Comparison of ENCODE assay signal across 1 cellular context in the genomic region with DNA sequence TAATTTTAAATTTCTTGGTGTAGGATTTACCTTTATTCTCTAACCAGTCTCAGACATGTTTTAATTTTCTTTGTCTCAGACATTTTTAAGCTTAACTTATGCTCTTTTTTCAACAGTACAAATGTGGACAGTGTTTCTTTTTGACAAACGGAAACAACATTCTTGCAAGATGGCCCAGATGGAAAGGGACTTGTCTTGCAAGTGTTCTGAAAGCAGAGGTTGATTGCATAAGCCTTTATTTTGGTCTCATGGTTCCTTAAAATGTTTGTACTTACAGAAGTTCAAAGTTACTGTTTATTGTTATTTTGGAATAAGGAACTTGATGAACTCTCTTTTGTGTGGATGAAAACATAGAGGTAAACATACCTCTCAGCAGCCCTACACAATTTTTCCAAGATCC.
A peak's percentile ranks its signal among the peaks of the same experiment; 100 is the strongest.
TF ChIP-seq lines count a peak whose summit lies in the region.

No MANE protein-coding gene starts in this region.

TF ChIP-seq in K562, 482 proteins besides CTCF, POLR2A, EP300 and RAD21 (continued from another document):
- TF ChIP-seq, protein P1, sequence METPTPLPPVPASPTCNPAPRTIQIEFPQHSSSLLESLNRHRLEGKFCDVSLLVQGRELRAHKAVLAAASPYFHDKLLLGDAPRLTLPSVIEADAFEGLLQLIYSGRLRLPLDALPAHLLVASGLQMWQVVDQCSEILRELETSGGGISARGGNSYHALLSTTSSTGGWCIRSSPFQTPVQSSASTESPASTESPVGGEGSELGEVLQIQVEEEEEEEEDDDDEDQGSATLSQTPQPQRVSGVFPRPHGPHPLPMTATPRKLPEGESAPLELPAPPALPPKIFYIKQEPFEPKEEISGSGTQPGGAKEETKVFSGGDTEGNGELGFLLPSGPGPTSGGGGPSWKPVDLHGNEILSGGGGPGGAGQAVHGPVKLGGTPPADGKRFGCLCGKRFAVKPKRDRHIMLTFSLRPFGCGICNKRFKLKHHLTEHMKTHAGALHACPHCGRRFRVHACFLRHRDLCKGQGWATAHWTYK (CRISPR knock-in tag; IDR thresholded peaks at IDR 0.05): no peak
- TF ChIP-seq SMAD3 (CRISPR knock-in tag; conservative IDR thresholded peaks at IDR 0.05) (no peak), ZNF830 (CRISPR knock-in tag; IDR thresholded peaks at IDR 0.05) (no peak), CEBPG (CRISPR knock-in tag; IDR thresholded peaks at IDR 0.05) (no peak), CEBPG (tag; conservative IDR thresholded peaks at IDR 0.05 in 1 of 2, IDR thresholded peaks at IDR 0.05 in 1 of 2) (peak in 1 of 2 experiments; percentile 60; a peak in 1 of 4 replicates)
